In the genomic region with DNA sequence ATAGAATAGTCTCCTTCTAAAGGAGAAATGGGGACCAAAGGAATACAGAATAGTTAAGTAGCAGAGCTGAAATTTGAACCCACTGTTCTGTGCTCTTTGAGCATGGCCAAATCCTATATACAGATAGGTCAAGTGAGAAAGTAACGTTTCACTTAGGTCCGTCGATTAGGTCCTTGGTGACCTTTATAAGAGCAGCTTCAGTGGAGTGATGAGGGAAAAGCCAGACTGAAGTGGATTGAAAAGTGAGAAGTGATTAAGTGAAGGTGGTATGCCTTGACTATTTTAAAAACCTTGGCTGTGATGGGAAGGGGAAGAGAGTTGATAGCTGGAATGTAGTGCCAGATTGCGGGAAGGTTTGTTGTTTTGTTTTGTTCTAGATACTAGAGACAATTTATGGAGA, we compare ENCODE assay signal across 17 cellular contexts. TPM values are rescaled to one million over a fixed set of nuclear protein-coding genes. Genes with fewer than 3 reads are reported as not detected.
DNase-seq lines count a peak whose midpoint lies in the region; ATAC-seq and TF ChIP-seq lines count a peak whose summit lies in the region.
"Had no signal": no experiment of that assay in that cellular context is flagged by ENCODE, and none has a peak within 500 bp of the region (broad histone marks: within the 10 kb centered on the region; RNA-seq: fewer than 3 reads in every experiment).

No MANE protein-coding gene starts in this region.

- DNase-seq in activated naive CD4-positive, alpha-beta T cell treated with anti-CD3 and anti-CD28 coated beads, Interleukin-2, amount 50 U/mL, for 16 hours: no peak
- DNase-seq in glutamatergic neuron: no peak
- DNase-seq in left ventricle myocardium superior: no peak
- DNase-seq in NCI-H526 (lab: John Stamatoyannopoulos, UW): no peak
- no peak for DNase-seq in NCI-H1694 treated with DMSO at 0.1 percent for 48 hours (lab: John Stamatoyannopoulos, UW)
- no peak for DNase-seq in upper lobe of left lung
- DNase-seq: AML-193; Caco-2; CD8-positive, alpha-beta memory T cell; DMS53; GF-D8; HCEC 1CT had no signal

- H3K4me1 Mint-ChIP-seq in activated naive CD4-positive, alpha-beta T cell treated with anti-CD3 and anti-CD28 coated beads, Interleukin-2, amount 50 U/mL, for 24 hours: peaks cover 10% of the 10 kb centered on the region
- no peaks in the 10 kb centered on the region for H3K4me1 Mint-ChIP-seq in glutamatergic neuron (ENCODE audit: low read depth, unreplicated experiment)

- H3K9me3 ChIP-seq in upper lobe of left lung: no peaks in the 10 kb centered on the region
- H3K9me3 ChIP-seq: BLaER1, Caco-2 had no signal

- no peak for TF ChIP-seq POLR2A in upper lobe of left lung (IDR thresholded peaks at IDR 0.05)

- H3K36me3 Mint-ChIP-seq in activated naive CD4-positive, alpha-beta T cell treated with anti-CD3 and anti-CD28 coated beads, Interleukin-2, amount 50 U/mL, for 24 hours: peaks cover 41% of the 10 kb centered on the region
- H3K36me3 Mint-ChIP-seq in glutamatergic neuron (ENCODE audit: unreplicated experiment): peaks cover 11% of the 10 kb centered on the region

- H3K9me3 Mint-ChIP-seq in activated naive CD4-positive, alpha-beta T cell treated with anti-CD3 and anti-CD28 coated beads, Interleukin-2, amount 50 U/mL, for 24 hours: no peaks in the 10 kb centered on the region
- peaks cover 2% of the 10 kb centered on the region for H3K9me3 Mint-ChIP-seq in glutamatergic neuron (ENCODE audit: unreplicated experiment)
- H3K9me3 Mint-ChIP-seq: CD8-positive, alpha-beta memory T cell had no signal

- intact Hi-C loops in left ventricle myocardium superior (cut with micrococcal nuclease): no loop called here

- TF ChIP-seq CTCF in glutamatergic neuron (IDR thresholded peaks at IDR 0.05; ENCODE audit: partially characterized antibody, unreplicated experiment) (no peak), upper lobe of left lung (IDR thresholded peaks at IDR 0.05) (no peak)

- no peaks in the 10 kb centered on the region for H3K27me3 Mint-ChIP-seq in activated naive CD4-positive, alpha-beta T cell treated with anti-CD3 and anti-CD28 coated beads, Interleukin-2, amount 50 U/mL, for 24 hours
- peaks cover 4% of the 10 kb centered on the region for H3K27me3 Mint-ChIP-seq in glutamatergic neuron (ENCODE audit: unreplicated experiment)
- H3K27me3 Mint-ChIP-seq: CD8-positive, alpha-beta memory T cell had no signal

- H3K4me1 ChIP-seq in upper lobe of left lung: no peaks in the 10 kb centered on the region
- H3K4me1 ChIP-seq: BLaER1, Caco-2 had no signal

- ATAC-seq in left ventricle myocardium superior (peak; percentile 78), upper lobe of left lung (ENCODE audit: low FRiP score in 2 of 2) (no peak)

- H3K27ac Mint-ChIP-seq in activated naive CD4-positive, alpha-beta T cell treated with anti-CD3 and anti-CD28 coated beads, Interleukin-2, amount 50 U/mL, for 24 hours: peak overlapping the region; percentile 44
- peak overlapping the region; percentile 3 for H3K27ac Mint-ChIP-seq in glutamatergic neuron (ENCODE audit: unreplicated experiment)

- no peak for TF ChIP-seq EP300 in upper lobe of left lung (IDR thresholded peaks at IDR 0.05)

- H3K27me3 ChIP-seq in upper lobe of left lung: no peaks in the 10 kb centered on the region
- H3K27me3 ChIP-seq: BLaER1 had no signal

- H3K27ac ChIP-seq in upper lobe of left lung: no peak overlapping the region
- H3K27ac ChIP-seq: 22Rv1, BLaER1, HL-60 had no signal

- H3K36me3 ChIP-seq in upper lobe of left lung: peaks cover 21 to 92% (median 53%) of the 10 kb centered on the region in 4 donors

- 65 to 85% methylated on average over 4 of the region's 4 CpGs for WGBS in upper lobe of left lung, 2 donors

- H3K4me3 Mint-ChIP-seq in activated naive CD4-positive, alpha-beta T cell treated with anti-CD3 and anti-CD28 coated beads, Interleukin-2, amount 50 U/mL, for 24 hours: no peak overlapping the region
- no peak overlapping the region for H3K4me3 Mint-ChIP-seq in glutamatergic neuron (ENCODE audit: unreplicated experiment)
- H3K4me3 Mint-ChIP-seq: CD8-positive, alpha-beta memory T cell had no signal

- H3K4me3 ChIP-seq in upper lobe of left lung: no peak overlapping the region
- H3K4me3 ChIP-seq: BLaER1 had no signal

RNA-seq across cellular contexts. Expression of gene LSMEM1, which starts 10.6 kb away (rescaled TPM):
- total RNA-seq in glutamatergic neuron (ENCODE audit: unreplicated experiment) (2.8 TPM), left ventricle myocardium superior (1.4 TPM), upper lobe of left lung (10 to 100 TPM in 2 of 6 donors, 1 to 10 TPM in 4; 1.5 to 17.8 (median 2.3) TPM)
- total RNA-seq: H4 had no signal

RNA-seq across cellular contexts. Expression of gene IFRD1, which starts 19.9 kb away (rescaled TPM):
- total RNA-seq in glutamatergic neuron (ENCODE audit: unreplicated experiment) (168 TPM), left ventricle myocardium superior (20.6 TPM), upper lobe of left lung (10 to 100 TPM; 28.8 to 95.3 (median 49.2) TPM)
